Comparison of ENCODE assay signal across 1 cellular context in the genomic region with DNA sequence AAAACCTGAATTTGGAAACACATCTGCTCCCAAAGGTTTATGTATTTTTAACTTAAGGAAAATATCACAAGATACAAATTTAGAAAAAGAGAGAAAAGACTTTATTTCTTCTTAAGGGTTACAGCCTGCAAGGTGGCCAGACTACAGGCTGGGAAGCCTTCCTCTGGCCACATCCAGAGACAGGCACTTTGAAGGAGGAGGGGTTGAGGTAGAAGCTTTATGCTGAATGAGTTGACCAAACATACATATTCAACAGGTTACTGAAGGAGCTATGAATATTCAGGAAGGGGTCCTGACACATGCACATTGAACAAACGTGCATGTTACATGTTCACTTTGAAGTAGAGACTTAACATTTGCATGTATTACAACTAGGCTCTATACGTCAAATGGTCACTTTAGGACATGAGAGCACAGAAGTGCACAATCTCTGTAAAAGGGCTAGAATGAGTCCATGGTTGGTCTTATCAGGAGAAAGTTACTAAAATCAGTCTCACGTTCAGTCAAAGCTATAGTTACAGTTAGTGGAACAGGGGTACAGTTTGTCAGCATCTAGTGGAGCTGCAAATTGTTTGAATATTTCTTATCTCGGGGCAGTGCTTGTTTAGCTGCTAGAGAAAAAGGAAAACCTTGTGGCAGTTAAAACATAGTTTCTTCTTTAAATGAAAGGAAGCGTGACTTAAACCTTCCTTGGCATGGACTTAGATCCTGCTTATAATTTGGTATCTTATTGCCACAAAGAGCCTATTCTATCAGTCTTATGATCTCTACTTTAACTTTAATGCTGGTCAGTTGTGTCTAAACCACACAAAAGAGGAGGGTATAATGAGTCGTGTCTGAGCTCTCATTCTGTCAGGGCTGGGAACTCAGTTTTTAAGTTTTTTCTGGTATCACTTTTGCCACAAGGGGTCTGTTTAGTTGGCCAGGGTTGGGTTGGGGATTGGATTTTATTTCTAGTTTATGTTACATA.
TF ChIP-seq lines count a peak whose summit lies in the region.

No MANE protein-coding gene starts in this region.

TF ChIP-seq in K562, 482 proteins besides CTCF, POLR2A, EP300 and RAD21 (continued from another document and continues in another):
- TF ChIP-seq, protein P1, sequence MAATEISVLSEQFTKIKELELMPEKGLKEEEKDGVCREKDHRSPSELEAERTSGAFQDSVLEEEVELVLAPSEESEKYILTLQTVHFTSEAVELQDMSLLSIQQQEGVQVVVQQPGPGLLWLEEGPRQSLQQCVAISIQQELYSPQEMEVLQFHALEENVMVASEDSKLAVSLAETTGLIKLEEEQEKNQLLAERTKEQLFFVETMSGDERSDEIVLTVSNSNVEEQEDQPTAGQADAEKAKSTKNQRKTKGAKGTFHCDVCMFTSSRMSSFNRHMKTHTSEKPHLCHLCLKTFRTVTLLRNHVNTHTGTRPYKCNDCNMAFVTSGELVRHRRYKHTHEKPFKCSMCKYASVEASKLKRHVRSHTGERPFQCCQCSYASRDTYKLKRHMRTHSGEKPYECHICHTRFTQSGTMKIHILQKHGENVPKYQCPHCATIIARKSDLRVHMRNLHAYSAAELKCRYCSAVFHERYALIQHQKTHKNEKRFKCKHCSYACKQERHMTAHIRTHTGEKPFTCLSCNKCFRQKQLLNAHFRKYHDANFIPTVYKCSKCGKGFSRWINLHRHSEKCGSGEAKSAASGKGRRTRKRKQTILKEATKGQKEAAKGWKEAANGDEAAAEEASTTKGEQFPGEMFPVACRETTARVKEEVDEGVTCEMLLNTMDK (IDR thresholded peaks at IDR 0.05; ENCODE audit: borderline replicate concordance, insufficient read depth, low read depth, low read length, poor library complexity, severe bottlenecking) = peak; percentile 10
- TF ChIP-seq FOXA3 (CRISPR knock-in tag; conservative IDR thresholded peaks at IDR 0.05 in 1 of 2, IDR thresholded peaks at IDR 0.05 in 1 of 2) (0 out of 4 replicates have a peak, but pooled peaks of 1 of the 2 experiments have one; percentile 15), MGA (IDR thresholded peaks at IDR 0.05) (peak; percentile 71), KDM1A (IDR thresholded peaks at IDR 0.05) (peak; percentile 27 to 49; a peak in 2 of 4 replicates), EP400 (IDR thresholded peaks at IDR 0.05) (peak; percentile 36), ELF1 (tag; IDR thresholded peaks at IDR 0.05) (no peak), EHMT2 (IDR thresholded peaks at IDR 0.05) (no peak), GTF2F1 (IDR thresholded peaks at IDR 0.05; ENCODE audit: low read depth, low read length) (peak; percentile 95), ZNF311 (CRISPR knock-in tag; IDR thresholded peaks at IDR 0.05) (peak; percentile 62; the same call in 1 of the 2 replicates), SRF (CRISPR knock-in tag; IDR thresholded peaks at IDR 0.05) (peak in 1 of 2 experiments; percentile 69; a peak in 2 of 4 replicates), POLR2H (tag; IDR thresholded peaks at IDR 0.05; ENCODE audit: low read depth) (peak; percentile 84), THRB (CRISPR knock-in tag; conservative IDR thresholded peaks at IDR 0.05) (peak; percentile 96), ZNF212 (CRISPR knock-in tag; IDR thresholded peaks at IDR 0.05) (peak; percentile 44; the same call in 1 of the 2 replicates), SMAD3 (CRISPR knock-in tag; conservative IDR thresholded peaks at IDR 0.05) (no peak), SP1 (CRISPR knock-in tag; IDR thresholded peaks at IDR 0.05) (0 out of 2 replicates have a peak, but pooled peaks have one; percentile 44), RBFOX2 (IDR thresholded peaks at IDR 0.05; ENCODE audit: low read depth, low read length) (peak; percentile 78), ZMIZ1 (IDR thresholded peaks at IDR 0.05; ENCODE audit: low read depth in 2 of 2, low read length in 2 of 2) (peak in 1 of 2 experiments; percentile 91; a peak in 2 of 4 replicates), TEAD2 (tag; IDR thresholded peaks at IDR 0.05) (no peak), RBM34 (IDR thresholded peaks at IDR 0.05; ENCODE audit: borderline replicate concordance, insufficient read depth, low read length) (no peak), ZNF282 (CRISPR knock-in tag; IDR thresholded peaks at IDR 0.05) (no peak), ARNT (IDR thresholded peaks at IDR 0.05) (0 out of 4 replicates have a peak, but pooled peaks of 1 of the 2 experiments have one; percentile 8), MXI1 (IDR thresholded peaks at IDR 0.05; ENCODE audit: low read depth, low read length) (peak; percentile 53; the same call in 1 of the 2 replicates), ZNF586 (CRISPR knock-in tag; conservative IDR thresholded peaks at IDR 0.05) (peak; percentile 88), TAF9B (IDR thresholded peaks at IDR 0.05; ENCODE audit: partially characterized antibody) (peak; percentile 60), NCOR1 (IDR thresholded peaks at IDR 0.05) (peak; percentile 54), SMAD1 (IDR thresholded peaks at IDR 0.05; ENCODE audit: low read depth, low read length, partially characterized antibody) (peak; percentile 59), OTX1 (CRISPR knock-in tag; IDR thresholded peaks at IDR 0.05) (0 out of 2 replicates have a peak, but pooled peaks have one; percentile 53)
- TF ChIP-seq, protein P2, sequence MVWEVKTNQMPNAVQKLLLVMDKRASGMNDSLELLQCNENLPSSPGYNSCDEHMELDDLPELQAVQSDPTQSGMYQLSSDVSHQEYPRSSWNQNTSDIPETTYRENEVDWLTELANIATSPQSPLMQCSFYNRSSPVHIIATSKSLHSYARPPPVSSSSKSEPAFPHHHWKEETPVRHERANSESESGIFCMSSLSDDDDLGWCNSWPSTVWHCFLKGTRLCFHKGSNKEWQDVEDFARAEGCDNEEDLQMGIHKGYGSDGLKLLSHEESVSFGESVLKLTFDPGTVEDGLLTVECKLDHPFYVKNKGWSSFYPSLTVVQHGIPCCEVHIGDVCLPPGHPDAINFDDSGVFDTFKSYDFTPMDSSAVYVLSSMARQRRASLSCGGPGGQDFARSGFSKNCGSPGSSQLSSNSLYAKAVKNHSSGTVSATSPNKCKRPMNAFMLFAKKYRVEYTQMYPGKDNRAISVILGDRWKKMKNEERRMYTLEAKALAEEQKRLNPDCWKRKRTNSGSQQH (CRISPR knock-in tag; IDR thresholded peaks at IDR 0.05) = peak; percentile 98
- TF ChIP-seq, protein P3, sequence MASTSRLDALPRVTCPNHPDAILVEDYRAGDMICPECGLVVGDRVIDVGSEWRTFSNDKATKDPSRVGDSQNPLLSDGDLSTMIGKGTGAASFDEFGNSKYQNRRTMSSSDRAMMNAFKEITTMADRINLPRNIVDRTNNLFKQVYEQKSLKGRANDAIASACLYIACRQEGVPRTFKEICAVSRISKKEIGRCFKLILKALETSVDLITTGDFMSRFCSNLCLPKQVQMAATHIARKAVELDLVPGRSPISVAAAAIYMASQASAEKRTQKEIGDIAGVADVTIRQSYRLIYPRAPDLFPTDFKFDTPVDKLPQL (IDR thresholded peaks at IDR 0.05; ENCODE audit: extremely low read depth, insufficient read length) = peak; percentile 85
- TF ChIP-seq, protein P4, sequence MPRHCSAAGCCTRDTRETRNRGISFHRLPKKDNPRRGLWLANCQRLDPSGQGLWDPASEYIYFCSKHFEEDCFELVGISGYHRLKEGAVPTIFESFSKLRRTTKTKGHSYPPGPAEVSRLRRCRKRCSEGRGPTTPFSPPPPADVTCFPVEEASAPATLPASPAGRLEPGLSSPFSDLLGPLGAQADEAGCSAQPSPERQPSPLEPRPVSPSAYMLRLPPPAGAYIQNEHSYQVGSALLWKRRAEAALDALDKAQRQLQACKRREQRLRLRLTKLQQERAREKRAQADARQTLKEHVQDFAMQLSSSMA (CRISPR knock-in tag; IDR thresholded peaks at IDR 0.05) = no peak
